16 cellular contexts compared by ENCODE assay signal in genomic region chr17:45794840-45795239, GRCh38. TPM values are rescaled to one million over a fixed set of nuclear protein-coding genes. Genes with fewer than 3 reads are reported as not detected.
DNase-seq lines count a peak whose midpoint lies in the region; ATAC-seq, FAIRE-seq and TF ChIP-seq lines count a peak whose summit lies in the region.
"Had no signal": no experiment of that assay in that cellular context is flagged by ENCODE, and none has a peak within 500 bp of the region (broad histone marks: within the 10 kb centered on the region; RNA-seq: fewer than 3 reads in every experiment).

No MANE protein-coding gene starts in this region.

- no peak overlapping the region for H2BK5ac ChIP-seq in H1 (ENCODE audit: low read depth, low read length)

- no peak for TF ChIP-seq POLR2A in H1 (IDR thresholded peaks at IDR 0.05; ENCODE audit: control extremely low read depth in 1 of 2, low read depth in 2 of 2, low read length in 2 of 2)

- no peak overlapping the region; the same call in 1 of the 2 replicates for H2BK20ac ChIP-seq in H1 (ENCODE audit: low read length)

- no peak overlapping the region for H3K23ac ChIP-seq in H1 (ENCODE audit: insufficient read length)

- no peak for ATAC-seq in HG03196 (IDR thresholded peaks at IDR 0.05; ENCODE audit: unreplicated experiment)
- ATAC-seq in HG03442 (IDR thresholded peaks at IDR 0.05; ENCODE audit: unreplicated experiment), result no peak
- ATAC-seq: activated CD8-positive, alpha-beta T cell treated with anti-CD3 and anti-CD28 coated beads for 36 hours had no signal

- H3K18ac ChIP-seq in H1 (ENCODE audit: extremely low read depth, low read length), result no peak overlapping the region

- no peak for TF ChIP-seq EP300 in H1 (IDR thresholded peaks at IDR 0.05; ENCODE audit: borderline replicate concordance in 1 of 2, low read depth in 2 of 2, low read length in 2 of 2)

- H4K8ac ChIP-seq in H1 (ENCODE audit: extremely low read depth, insufficient read depth, low read length), result no peak overlapping the region; the same call in 1 of the 2 replicates

- H3K9me3 ChIP-seq in H1 (ENCODE audit: insufficient read depth in 2 of 2, low read depth in 1 of 2, low read length in 1 of 2), result no peaks in the 10 kb centered on the region

- H3K23me2 ChIP-seq in H1 (ENCODE audit: low read depth, low read length), result 0 out of 2 replicates have a peak, but pooled peaks cover 1% of the 10 kb centered on the region

- no peak overlapping the region for H2BK120ac ChIP-seq in H1 (replicated peaks; ENCODE audit: low read depth, low read length)

- no peak overlapping the region for H3K14ac ChIP-seq in H1 (ENCODE audit: insufficient read length)

- POLR2A ChIA-PET in H1 (lab: Charles Lee; ENCODE audit: partially characterized antibody), result no interaction called here

- no peak overlapping the region for H3K4me2 ChIP-seq in H1 (ENCODE audit: insufficient read depth in 1 of 2, low read depth in 2 of 2, low read length in 2 of 2)

- TF ChIP-seq RAD21 in H1 (IDR thresholded peaks at IDR 0.05 in 1 of 2, conservative IDR thresholded peaks at IDR 0.05 in 1 of 2; ENCODE audit: low read depth in 2 of 2, low read length in 2 of 2), result peak; percentile 44 to 62; a peak in 3 of 4 replicates

- no peak overlapping the region for H4K91ac ChIP-seq in H1 (replicated peaks; ENCODE audit: insufficient read length, low read length)

- H4K5ac ChIP-seq in H1 (ENCODE audit: insufficient read length, low read depth, low read length), result no peak overlapping the region

- H3K79me2 ChIP-seq in H1 (ENCODE audit: control insufficient read depth in 1 of 2, insufficient read depth in 2 of 2, low read length in 2 of 2), result no peaks in the 10 kb centered on the region

- H2BK15ac ChIP-seq in H1 (ENCODE audit: low read length), result no peak overlapping the region

- H2AK5ac ChIP-seq in H1 (ENCODE audit: low read depth, low read length), result no peak overlapping the region

- 67% methylated on average over 6 of the region's 6 CpGs; no CpG with 5 or more reads in 1 of the 2 experiments for WGBS in H1 (ENCODE audit: extremely low coverage in 1 of 2, insufficient coverage in 1 of 2, insufficient read length in 1 of 2, insufficient replicate concordance in 2 of 2, low coverage in 1 of 2, low lambda C conversion rate in 2 of 2, missing lambda C conversion rate in 1 of 2), 2 experiments

- no peak overlapping the region for H3K4me3 ChIP-seq in LNCaP clone FGC (ENCODE audit: low read depth, low read length)
- no peak overlapping the region for H3K4me3 ChIP-seq in H1 (ENCODE audit: extremely low read depth in 1 of 4, insufficient read depth in 2 of 4, low read depth in 3 of 4, low read length in 4 of 4)
- H3K4me3 ChIP-seq in retinal pigment epithelial cell (ENCODE audit: low read length), result no peak overlapping the region

- H2AFZ ChIP-seq in H1 (ENCODE audit: low read length), result no peak overlapping the region

- H3K4me1 ChIP-seq in H1 (replicated peaks in 1 of 4; ENCODE audit: control insufficient read depth in 3 of 4, insufficient read depth in 4 of 4, low read length in 3 of 4), result peaks cover 0 to 8% (median 3%) of the 10 kb centered on the region in 4 experiments; a peak in 3 of 7 replicates

- no peaks in the 10 kb centered on the region for H3K79me1 ChIP-seq in H1 (ENCODE audit: low read depth, low read length)

- DNase-seq in DMS 273 (lab: John Stamatoyannopoulos, UW; ENCODE audit: unreplicated experiment) (peak; percentile 56), DMS 273 treated with DMSO at 0.1 percent for 48 hours (lab: John Stamatoyannopoulos, UW) (no peak), LNCaP clone FGC (ENCODE audit: low read depth) (no peak), H1 (ENCODE audit: low read depth in 1 of 2, low spot score in 2 of 2) (no peak), retinal pigment epithelial cell (ENCODE audit: low read depth) (no peak), superior temporal gyrus (ENCODE audit: extremely low spot score) (no peak)
- DNase-seq: activated CD8-positive, alpha-beta T cell treated with anti-CD3 and anti-CD28 coated beads for 36 hours; activated gamma-delta T cell treated with Interleukin-2 at 50 U/mL for 16 hours; NCI-H1092; NCI-H2227 treated with DMSO at 0.1 percent for 48 hours had no signal

- H3K36me3 ChIP-seq in H1 (ENCODE audit: control insufficient read depth in 2 of 4, insufficient read depth in 4 of 4, low read length in 3 of 4), result no peaks in the 10 kb centered on the region

- H4K20me1 ChIP-seq in H1 (replicated peaks in 1 of 2; ENCODE audit: control insufficient read depth in 1 of 2, insufficient read depth in 2 of 2, low read length in 2 of 2), result no peaks in the 10 kb centered on the region

- no peak overlapping the region for H3K4ac ChIP-seq in H1 (replicated peaks; ENCODE audit: insufficient read length, low read depth, low read length)

- FAIRE-seq in H1 (lab: Jason Lieb, UNC), result no peak

- H3K27ac ChIP-seq in H1 (ENCODE audit: low read depth, low read length), result no peak overlapping the region
- H3K27ac ChIP-seq: 22Rv1, epithelial cell of prostate had no signal

- H3K56ac ChIP-seq in H1 (replicated peaks; ENCODE audit: insufficient read length, low read depth, low read length), result no peak overlapping the region

- CTCF ChIA-PET in H1 (lab: Charles Lee; ENCODE audit: partially characterized antibody), result interaction anchor here (0.7 to 5.2 kb wide), 13 partner anchors 8 to 155 kb away, joined by 3 to 50 read pairs (median 5); partner anchors contain the start of gene CRHR1

- TF ChIP-seq CTCF in LNCaP clone FGC (IDR thresholded peaks at IDR 0.05; ENCODE audit: control insufficient read depth, extremely low read depth, insufficient read depth) (0 out of 2 replicates have a peak, but pooled peaks have one; percentile 3), H1 (IDR thresholded peaks at IDR 0.05; ENCODE audit: control extremely low read depth in 1 of 3, insufficient read depth in 1 of 3, low read depth in 1 of 3, low read length in 3 of 3) (peak; percentile 45 to 61 (median 49)), retinal pigment epithelial cell (conservative IDR thresholded peaks at IDR 0.05; ENCODE audit: low read depth, low read length) (peak; percentile 28)

- no peak overlapping the region for H3K9ac ChIP-seq in H1 (replicated peaks in 1 of 4; ENCODE audit: extremely low read depth in 1 of 4, low read depth in 3 of 4, low read length in 3 of 4)

- H2BK12ac ChIP-seq in H1 (ENCODE audit: low read depth, low read length), result 0 out of 2 replicates have a peak overlapping the region, but pooled peaks have one; percentile 39

- H3K27me3 ChIP-seq in H1 (replicated peaks in 1 of 4; ENCODE audit: control insufficient read depth in 3 of 4, extremely low read depth in 1 of 4, insufficient read depth in 3 of 4, low read length in 3 of 4), result peaks cover 0 to 5% (median 0%) of the 10 kb centered on the region in 4 experiments; a peak in 1 of 7 replicates

TF ChIP-seq in H1, 55 proteins besides CTCF, POLR2A, EP300 and RAD21:
- TF ChIP-seq RXRA (IDR thresholded peaks at IDR 0.05; ENCODE audit: insufficient read depth, low read depth, low read length) (no peak), NRF1 (IDR thresholded peaks at IDR 0.05; ENCODE audit: low read depth, low read length) (no peak), SP2 (IDR thresholded peaks at IDR 0.05; ENCODE audit: low read length) (no peak), HDAC2 (IDR thresholded peaks at IDR 0.05; ENCODE audit: borderline replicate concordance in 1 of 2, low read depth in 2 of 2, low read length in 2 of 2) (no peak), BRCA1 (IDR thresholded peaks at IDR 0.05; ENCODE audit: low read depth, low read length) (no peak)

RNA-seq across cellular contexts. Expression of gene CRHR1, which starts 10.7 kb away (rescaled TPM):
- 0.55 and 0.56 TPM in 2 replicates for total RNA-seq in H1 (2021; fragmentation: NEBNext Ultra II Directional; extraction: Animal tissue kit (Norgen Biotek cat#: 25700))
- 1.2 and 1.7 TPM in 2 replicates for polyA plus RNA-seq in H1 (2011; rRNA removed)
- 1.3 TPM for polyA plus RNA-seq in H1 (2011; cell fraction: cytosol; rRNA removed)
- polyA plus RNA-seq in H1 (2011; cell fraction: nucleus; rRNA removed), result 2.9 TPM
- 0.37 to 1.0 TPM (median 0.62 TPM) in 4 replicates for polyA plus RNA-seq in H1 (2012, experiment 1 of 2)
- 0.56 TPM for polyA plus RNA-seq in H1 (2012, experiment 2 of 2)
- polyA plus RNA-seq in H1 (2013, experiment 1 of 2), result 0.53 TPM
- 0.42 TPM for polyA plus RNA-seq in H1 (2013, experiment 2 of 2)
- polyA minus RNA-seq in H1 (2011; rRNA and poly(A)+ RNA removed), result 0.66 and 3.0 TPM in 2 replicates
- not detected for polyA minus RNA-seq in H1 (2011; cell fraction: cytosol; rRNA and poly(A)+ RNA removed)
- polyA minus RNA-seq in H1 (2011; cell fraction: nucleus; rRNA and poly(A)+ RNA removed), result 1.1 TPM
- total RNA-seq: activated CD8-positive, alpha-beta T cell treated with anti-CD3 and anti-CD28 coated beads for 36 hours; cardiac septum; RPMI7951 had no signal

RNA-seq across cellular contexts. Expression of gene SPPL2C, which starts 49.8 kb away (rescaled TPM):
- total RNA-seq in H1 (2021; fragmentation: NEBNext Ultra II Directional; extraction: Animal tissue kit (Norgen Biotek cat#: 25700)), result not detected in 2 replicates
- not detected in 2 replicates for polyA plus RNA-seq in H1 (2011; rRNA removed)
- polyA plus RNA-seq in H1 (2011; cell fraction: cytosol; rRNA removed), result not detected
- not detected for polyA plus RNA-seq in H1 (2011; cell fraction: nucleus; rRNA removed)
- not detected in 4 replicates for polyA plus RNA-seq in H1 (2012, experiment 1 of 2)
- not detected for polyA plus RNA-seq in H1 (2012, experiment 2 of 2)
- polyA plus RNA-seq in H1 (2013, experiment 1 of 2), result not detected
- polyA plus RNA-seq in H1 (2013, experiment 2 of 2), result not detected
- not detected in 2 replicates for polyA minus RNA-seq in H1 (2011; rRNA and poly(A)+ RNA removed)
- polyA minus RNA-seq in H1 (2011; cell fraction: cytosol; rRNA and poly(A)+ RNA removed), result not detected
- not detected for polyA minus RNA-seq in H1 (2011; cell fraction: nucleus; rRNA and poly(A)+ RNA removed)
- total RNA-seq: activated CD8-positive, alpha-beta T cell treated with anti-CD3 and anti-CD28 coated beads for 36 hours; cardiac septum; RPMI7951 had no signal
